Comparison of ENCODE assay signal across 21 cellular contexts in the genomic region with DNA sequence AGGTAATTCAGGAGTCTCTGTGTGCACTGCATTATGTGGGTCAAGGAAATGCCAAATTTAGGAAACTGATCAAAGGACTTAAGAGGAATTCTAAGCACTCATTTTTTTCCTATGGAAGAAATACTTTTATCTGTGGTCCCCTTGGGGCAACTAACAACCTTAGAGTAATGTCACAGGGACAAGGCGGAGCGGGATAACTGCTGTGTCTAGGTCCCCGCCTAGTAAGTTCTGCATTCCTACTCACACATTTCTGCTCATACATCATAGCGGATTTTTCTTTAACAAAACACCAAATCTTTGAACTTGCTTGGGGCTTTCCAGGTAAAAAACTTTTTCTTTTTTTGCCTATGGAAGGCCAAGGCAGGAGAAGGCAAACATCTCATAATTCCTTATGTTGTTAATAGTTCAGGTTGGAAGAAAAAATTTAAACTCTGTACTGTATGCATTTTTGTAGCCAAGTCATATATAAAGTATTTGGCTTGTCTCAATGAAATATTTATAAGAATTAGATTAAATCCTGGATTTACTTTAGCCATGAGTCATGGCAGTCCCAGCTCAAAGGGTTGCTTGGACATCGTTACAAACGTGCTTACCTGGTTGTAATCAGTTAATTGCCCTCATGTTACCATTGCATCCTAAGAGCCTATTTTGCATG.
"Had no signal": no experiment of that assay in that cellular context is flagged by ENCODE, and none has a peak within 500 bp of the region (broad histone marks: within the 10 kb centered on the region; RNA-seq: fewer than 3 reads in every experiment).

No MANE protein-coding gene starts in this region.

- H3K4me1 Mint-ChIP-seq: nephron progenitor cell had no signal

- H3K4me1 ChIP-seq: gastroesophageal sphincter, heart left ventricle, left ventricle myocardium inferior, right atrium auricular region, stomach had no signal

- H3K9me3 ChIP-seq: gastroesophageal sphincter, heart left ventricle, left ventricle myocardium inferior, right atrium auricular region, stomach had no signal

- DNase-seq: activated CD4-positive, CD25-positive, alpha-beta regulatory T cell treated with anti-CD3 and anti-CD28 coated beads, Interleukin-2, amount 50 U/mL, for 72 hours; activated effector memory CD4-positive, alpha-beta T cell treated with anti-CD3 and anti-CD28 coated beads, Interleukin-2, amount 50 U/mL, for 16 hours; activated naive CD4-positive, alpha-beta T cell treated with anti-CD3 and anti-CD28 coated beads, Interleukin-2, amount 50 U/mL, for 16 hours; activated T-cell treated with anti-CD3 and anti-CD28 coated beads, Interleukin-2, amount 50 U/mL, for 72 hours; dorsolateral prefrontal cortex; erythroblast; heart left ventricle; kidney glomerular epithelial cell; left ventricle myocardium inferior; mammary epithelial cell; nephron progenitor cell; nucleus accumbens; stimulated activated CD4-positive, alpha-beta T cell treated with anti-CD3 and anti-CD28 coated beads, Interleukin-15, amount 100 ng/mL, for 24 hours; stimulated activated CD4-positive, alpha-beta T cell treated with anti-CD3 and anti-CD28 coated beads, Interleukin-2, amount 100 ng/mL, for 48 hours; stomach; T-helper 2 cell had no signal

- H3K4me3 ChIP-seq: cardiac muscle cell, dorsolateral prefrontal cortex, gastroesophageal sphincter, heart left ventricle, left ventricle myocardium inferior, right atrium auricular region, skin epidermis, stomach had no signal

- H3K9me3 Mint-ChIP-seq: activated T-cell treated with anti-CD3 and anti-CD28 coated beads, Interleukin-2, amount 50 U/mL, for 72 hours; nephron progenitor cell had no signal

- H3K27me3 ChIP-seq: cardiac muscle cell, dorsolateral prefrontal cortex, gastroesophageal sphincter, heart left ventricle, right atrium auricular region, stomach had no signal

- H3K4me3 Mint-ChIP-seq: activated T-cell treated with anti-CD3 and anti-CD28 coated beads, Interleukin-2, amount 50 U/mL, for 72 hours; nephron progenitor cell had no signal

- ATAC-seq: activated T-cell treated with anti-CD3 and anti-CD28 coated beads, Interleukin-2, amount 50 U/mL, for 72 hours; gastroesophageal sphincter; heart left ventricle had no signal

- H3K27ac ChIP-seq: cardiac muscle cell, dorsolateral prefrontal cortex, gastroesophageal sphincter, heart left ventricle, left ventricle myocardium inferior, right atrium auricular region, skin epidermis, stomach, VCaP had no signal

- H3K36me3 ChIP-seq: cardiac muscle cell, gastroesophageal sphincter, heart left ventricle, left ventricle myocardium inferior, right atrium auricular region, stomach had no signal

- H3K27ac Mint-ChIP-seq: activated T-cell treated with anti-CD3 and anti-CD28 coated beads, Interleukin-2, amount 50 U/mL, for 72 hours; nephron progenitor cell had no signal
